In the genomic region with DNA sequence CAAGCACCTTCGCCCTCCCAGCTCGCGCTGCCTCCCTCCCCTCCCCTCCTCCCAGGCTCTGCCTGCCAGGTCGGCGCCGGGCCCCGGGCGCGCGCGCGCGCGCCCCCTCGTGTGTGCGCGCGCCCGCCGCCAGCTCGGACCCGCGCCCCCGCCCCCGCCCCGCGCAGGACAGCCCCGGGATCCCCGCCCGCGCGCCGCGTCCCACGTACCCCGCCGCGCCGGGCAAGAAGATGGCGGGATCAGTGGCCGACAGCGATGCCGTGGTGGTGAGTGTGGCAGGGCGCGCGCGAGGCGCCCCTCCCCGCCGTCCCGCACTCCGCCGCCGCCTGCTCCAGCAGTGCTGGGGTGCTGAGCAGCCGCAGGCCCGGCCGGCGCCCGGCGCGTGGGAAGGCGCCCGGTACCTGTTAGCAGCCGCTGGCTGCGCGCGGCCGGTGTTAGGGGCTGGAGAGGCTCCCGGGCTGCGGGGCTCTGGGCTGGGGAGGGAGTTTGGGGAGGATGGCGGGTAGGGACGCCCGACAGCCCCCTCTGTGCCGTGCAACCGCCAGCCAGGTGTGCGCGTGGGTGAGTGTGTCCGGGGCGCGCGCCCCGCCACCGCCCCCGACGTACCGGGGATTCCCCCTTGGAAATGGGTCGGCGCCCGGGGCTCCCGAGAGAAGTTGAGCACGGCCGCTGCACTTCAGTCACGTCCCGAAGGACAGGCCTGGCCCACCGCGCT, we compare ENCODE assay signal across 8 cellular contexts. TPM values are rescaled to one million over a fixed set of nuclear protein-coding genes. Genes with fewer than 3 reads are reported as not detected.
A peak's percentile ranks its signal among the peaks of the same experiment; 100 is the strongest.
DNase-seq lines count a peak whose midpoint lies in the region; ATAC-seq and TF ChIP-seq lines count a peak whose summit lies in the region.

No MANE protein-coding gene starts in this region.

- TF ChIP-seq POLR2A in spleen (IDR thresholded peaks at IDR 0.05) = no peak

- H3K4me1 ChIP-seq in spleen = peaks cover 6 to 35% (median 20%) of the 10 kb centered on the region in 6 donors

- DNase-seq in EL (peak; percentile 54), cardiac fibroblast (ENCODE audit: low read depth in 2 of 2) (peak; percentile 27 to 63), iris pigment epithelial cell (ENCODE audit: low read depth) (peak; percentile 59), spleen (peak; percentile 90)
- peak in 3 of 4 experiments; percentile 9 to 39 (median 27) for DNase-seq in activated CD4-positive, CD25-positive, alpha-beta regulatory T cell (lab: John Stamatoyannopoulos, UW)

- peaks cover 0 to 16% (median 0%) of the 10 kb centered on the region in 7 donors for H3K27me3 ChIP-seq in spleen (replicated peaks in 1 of 7)

- WGBS in spleen, 5 donors = 2 to 9% (median 4%) methylated on average over 13 to 96 of the region's 96 CpGs

- no peaks in the 10 kb centered on the region for H3K9me3 Mint-ChIP-seq in IgD-negative memory B cell

- H3K4me1 Mint-ChIP-seq in IgD-negative memory B cell = peaks cover 0 to 6% (median 4%) of the 10 kb centered on the region in 3 donors

- no peak overlapping the region for H3K27ac Mint-ChIP-seq in IgD-negative memory B cell

- peak overlapping the region; percentile 80 to 93 (median 91) for H3K27ac ChIP-seq in spleen

- peaks cover 0 to 33% (median 0%) of the 10 kb centered on the region in 6 donors for H3K36me3 ChIP-seq in spleen

- peak overlapping the region; percentile 59 to 60 for H3K4me3 ChIP-seq in cardiac fibroblast (replicated peaks in 1 of 2; ENCODE audit: low read depth in 2 of 2, low read length in 2 of 2)
- peak overlapping the region; percentile 59 to 89 (median 68) for H3K4me3 ChIP-seq in spleen

- no peak for TF ChIP-seq CTCF in cardiac fibroblast (IDR thresholded peaks at IDR 0.05; ENCODE audit: low read depth, low read length)
- TF ChIP-seq CTCF in spleen (IDR thresholded peaks at IDR 0.05 in 8 of 11, conservative IDR thresholded peaks at IDR 0.05 in 3 of 11) = no peak

- peak; percentile 52 for ATAC-seq in GM21526 (IDR thresholded peaks at IDR 0.05; ENCODE audit: low FRiP score, unreplicated experiment)
- ATAC-seq in GM18870 (IDR thresholded peaks at IDR 0.05; ENCODE audit: unreplicated experiment) = no peak

- H3K9me3 ChIP-seq in spleen = no peaks in the 10 kb centered on the region

- intact Hi-C loops in spleen (cut with DNase I; ENCODE audit: low total_unique reads) = no loop called here

- H3K36me3 Mint-ChIP-seq in IgD-negative memory B cell = no peaks in the 10 kb centered on the region

- H3K4me3 Mint-ChIP-seq in IgD-negative memory B cell = peak overlapping the region; percentile 82 to 92 (median 88)

- H3K27me3 Mint-ChIP-seq in IgD-negative memory B cell = peaks cover 2% of the 10 kb centered on the region

RNA-seq across cellular contexts. Expression of a gene that starts 0.5 kb away (rescaled TPM):
- 0.45 TPM for polyA plus RNA-seq in IgD-negative memory B cell
- total RNA-seq in spleen = 10 to 100 TPM in 6 of 7 donors, 1 to 10 TPM in 1; 8.2 to 16.6 (median 13.3) TPM
- 1 to 10 TPM; 2.4 to 4.8 (median 2.4) TPM for polyA plus RNA-seq in spleen

Comparison
In these comparisons a context has a peak if more than half of its experiments do, and no peak if none do; other contexts are left out.
1. DNase-seq: peak in every context shown above with its lines; median percentile 90 in spleen; 59 in iris pigment epithelial cell; 54 in EL; 45 in cardiac fibroblast; 27 in activated CD4-positive, CD25-positive, alpha-beta regulatory T cell.